38 cellular contexts compared by ENCODE assay signal in the genomic region with DNA sequence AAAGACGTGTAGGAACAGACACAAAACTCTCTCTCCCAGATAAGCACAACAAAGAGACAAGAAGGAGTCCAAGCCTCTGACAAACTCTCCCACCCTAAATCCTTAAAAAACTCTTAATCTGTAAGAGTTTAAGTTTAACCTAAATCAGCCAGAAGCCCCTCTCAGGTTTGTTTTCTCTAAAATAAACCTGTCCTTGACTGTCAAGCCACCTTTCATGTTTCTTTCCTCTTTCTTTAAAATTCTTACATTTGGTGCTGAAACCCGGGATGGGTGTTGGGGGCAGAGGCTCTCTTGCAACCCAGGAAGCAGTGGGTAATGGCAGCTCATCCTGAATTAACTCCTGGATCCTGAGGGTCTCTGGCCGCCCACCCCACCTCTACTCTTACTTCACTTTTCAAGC.
"Had no signal": no experiment of that assay in that cellular context is flagged by ENCODE, and none has a peak within 500 bp of the region (broad histone marks: within the 10 kb centered on the region; RNA-seq: fewer than 3 reads in every experiment).

No MANE protein-coding gene starts in this region.

- ATAC-seq: activated naive CD4-positive, alpha-beta T cell treated with anti-CD3 and anti-CD28 coated beads, Interleukin-2, amount 50 U/mL, for 72 hours; activated naive CD8-positive, alpha-beta T cell treated with anti-CD3 and anti-CD28 coated beads, Interleukin-2, amount 50 U/mL, for 24 hours; activated T-cell treated with anti-CD3 and anti-CD28 coated beads, Interleukin-2, amount 50 U/mL, for 4 hours; activated T-cell treated with anti-CD3 and anti-CD28 coated beads, Interleukin-2, amount 50 U/mL, for 72 hours; activated T-helper 17 cell treated with anti-CD3 and anti-CD28 coated beads, Interleukin-2, amount 50 U/mL, for 72 hours; body of pancreas had no signal

- H3K27ac ChIP-seq: adrenal gland, ascending aorta, body of pancreas, brain microvascular endothelial cell, breast epithelium, cardiac muscle cell had no signal

- H3K27me3 Mint-ChIP-seq: activated naive CD4-positive, alpha-beta T cell treated with anti-CD3 and anti-CD28 coated beads, Interleukin-2, amount 10 ng/mL, durations not matched to agents 7 days and 5 days; activated naive CD4-positive, alpha-beta T cell treated with anti-CD3 and anti-CD28 coated beads, Interleukin-2, amount 50 U/mL, for 24 hours; activated naive CD8-positive, alpha-beta T cell; activated naive CD8-positive, alpha-beta T cell treated with anti-CD3 and anti-CD28 coated beads for 36 hours; activated naive CD8-positive, alpha-beta T cell treated with anti-CD3 and anti-CD28 coated beads, Interleukin-2, amount 10 ng/mL, durations not matched to agents 7 days and 5 days; activated naive CD8-positive, alpha-beta T cell treated with anti-CD3 and anti-CD28 coated beads, Interleukin-2, amount 50 U/mL, for 24 hours; activated T-helper 17 cell treated with anti-CD3 and anti-CD28 coated beads, Interleukin-2, amount 50 U/mL, for 72 hours; brain; central memory CD8-positive, alpha-beta T cell had no signal

- H3K4me1 ChIP-seq: adrenal gland, ascending aorta, body of pancreas, breast epithelium had no signal

- H3K27ac Mint-ChIP-seq: activated naive CD4-positive, alpha-beta T cell treated with anti-CD3 and anti-CD28 coated beads for 36 hours; activated naive CD4-positive, alpha-beta T cell treated with anti-CD3 and anti-CD28 coated beads, Interleukin-2, amount 10 ng/mL, durations not matched to agents 7 days and 5 days; activated naive CD4-positive, alpha-beta T cell treated with anti-CD3 and anti-CD28 coated beads, Interleukin-2, amount 50 U/mL, for 24 hours; activated naive CD4-positive, alpha-beta T cell treated with anti-CD3 and anti-CD28 coated beads, Interleukin-2, amount 50 U/mL, for 72 hours; activated naive CD8-positive, alpha-beta T cell; activated naive CD8-positive, alpha-beta T cell treated with anti-CD3 and anti-CD28 coated beads for 36 hours; activated naive CD8-positive, alpha-beta T cell treated with anti-CD3 and anti-CD28 coated beads, Interleukin-2, amount 10 ng/mL, durations not matched to agents 7 days and 5 days; activated naive CD8-positive, alpha-beta T cell treated with anti-CD3 and anti-CD28 coated beads, Interleukin-2, amount 50 U/mL, for 24 hours; activated T-cell treated with anti-CD3 and anti-CD28 coated beads, Interleukin-2, amount 50 U/mL, for 24 hours; activated T-cell treated with anti-CD3 and anti-CD28 coated beads, Interleukin-2, amount 50 U/mL, for 72 hours; activated T-helper 1 cell treated with anti-CD3 and anti-CD28 coated beads, Interleukin-12 subunit alpha, Interleukin-12 subunit beta, Interleukin-2, Interleukin-4 antibody, amounts not matched to agents 30 ng/mL and 10 ng/mL and 1 ng/mL, durations not matched to agents 14 hours and 24 hours and 36 hours; activated T-helper 17 cell treated with anti-CD3 and anti-CD28 coated beads, Interleukin-2, amount 50 U/mL, for 72 hours; activated T-helper 2 cell treated with anti-CD3 and anti-CD28 coated beads, Interferon-gamma antibody, Interleukin-2, Interleukin-4, amounts not matched to agents 10 μg/mL and 5 μg/mL and 100 μg/mL, durations not matched to agents 14 hours and 24 hours and 36 hours; brain had no signal

- H3K27me3 ChIP-seq: adrenal gland, ascending aorta, body of pancreas, brain microvascular endothelial cell, cardiac muscle cell had no signal

- H3K36me3 ChIP-seq: adrenal gland, ascending aorta, brain microvascular endothelial cell, breast epithelium, cardiac muscle cell had no signal

- H3K4me1 Mint-ChIP-seq: activated naive CD4-positive, alpha-beta T cell treated with anti-CD3 and anti-CD28 coated beads, Interleukin-2, amount 10 ng/mL, durations not matched to agents 7 days and 5 days; activated naive CD4-positive, alpha-beta T cell treated with anti-CD3 and anti-CD28 coated beads, Interleukin-2, amount 50 U/mL, for 24 hours; activated naive CD8-positive, alpha-beta T cell treated with anti-CD3 and anti-CD28 coated beads for 36 hours; activated naive CD8-positive, alpha-beta T cell treated with anti-CD3 and anti-CD28 coated beads, Interleukin-2, amount 10 ng/mL, durations not matched to agents 7 days and 5 days; activated naive CD8-positive, alpha-beta T cell treated with anti-CD3 and anti-CD28 coated beads, Interleukin-2, amount 50 U/mL, for 24 hours; activated T-helper 17 cell treated with anti-CD3 and anti-CD28 coated beads, Interleukin-2, amount 50 U/mL, for 72 hours; brain; central memory CD8-positive, alpha-beta T cell had no signal

- H3K4me3 Mint-ChIP-seq: activated naive CD4-positive, alpha-beta T cell treated with anti-CD3 and anti-CD28 coated beads for 36 hours; activated naive CD4-positive, alpha-beta T cell treated with anti-CD3 and anti-CD28 coated beads, Interleukin-2, amount 10 ng/mL, durations not matched to agents 7 days and 5 days; activated naive CD4-positive, alpha-beta T cell treated with anti-CD3 and anti-CD28 coated beads, Interleukin-2, amount 50 U/mL, for 24 hours; activated naive CD8-positive, alpha-beta T cell; activated naive CD8-positive, alpha-beta T cell treated with anti-CD3 and anti-CD28 coated beads for 36 hours; activated naive CD8-positive, alpha-beta T cell treated with anti-CD3 and anti-CD28 coated beads, Interleukin-2, amount 10 ng/mL, durations not matched to agents 7 days and 5 days; activated naive CD8-positive, alpha-beta T cell treated with anti-CD3 and anti-CD28 coated beads, Interleukin-2, amount 50 U/mL, for 24 hours; activated T-cell treated with anti-CD3 and anti-CD28 coated beads, Interleukin-2, amount 50 U/mL, for 24 hours; activated T-cell treated with anti-CD3 and anti-CD28 coated beads, Interleukin-2, amount 50 U/mL, for 4 hours; activated T-cell treated with anti-CD3 and anti-CD28 coated beads, Interleukin-2, amount 50 U/mL, for 72 hours; activated T-helper 1 cell treated with anti-CD3 and anti-CD28 coated beads, Interleukin-12 subunit alpha, Interleukin-12 subunit beta, Interleukin-2, Interleukin-4 antibody, amounts not matched to agents 30 ng/mL and 10 ng/mL and 1 ng/mL, durations not matched to agents 14 hours and 24 hours and 36 hours; activated T-helper 17 cell treated with anti-CD3 and anti-CD28 coated beads, Interleukin-2, amount 50 U/mL, for 72 hours; brain; central memory CD8-positive, alpha-beta T cell had no signal

- H3K9me3 Mint-ChIP-seq: activated naive CD4-positive, alpha-beta T cell treated with anti-CD3 and anti-CD28 coated beads for 36 hours; activated naive CD4-positive, alpha-beta T cell treated with anti-CD3 and anti-CD28 coated beads, Interleukin-2, amount 50 U/mL, for 24 hours; activated naive CD4-positive, alpha-beta T cell treated with anti-CD3 and anti-CD28 coated beads, Interleukin-2, amount 50 U/mL, for 72 hours; activated naive CD8-positive, alpha-beta T cell treated with anti-CD3 and anti-CD28 coated beads, Interleukin-2, amount 10 ng/mL, durations not matched to agents 7 days and 5 days; activated naive CD8-positive, alpha-beta T cell treated with anti-CD3 and anti-CD28 coated beads, Interleukin-2, amount 50 U/mL, for 24 hours; activated T-cell treated with anti-CD3 and anti-CD28 coated beads, Interleukin-2, amount 50 U/mL, for 24 hours; activated T-cell treated with anti-CD3 and anti-CD28 coated beads, Interleukin-2, amount 50 U/mL, for 4 hours; activated T-helper 1 cell treated with anti-CD3 and anti-CD28 coated beads, Interleukin-12 subunit alpha, Interleukin-12 subunit beta, Interleukin-2, Interleukin-4 antibody, amounts not matched to agents 30 ng/mL and 10 ng/mL and 1 ng/mL, durations not matched to agents 14 hours and 24 hours and 36 hours; activated T-helper 17 cell treated with anti-CD3 and anti-CD28 coated beads, Interleukin-2, amount 50 U/mL, for 72 hours; activated T-helper 2 cell treated with anti-CD3 and anti-CD28 coated beads, Interferon-gamma antibody, Interleukin-2, Interleukin-4, amounts not matched to agents 10 μg/mL and 5 μg/mL and 100 μg/mL, durations not matched to agents 14 hours and 24 hours and 36 hours; central memory CD8-positive, alpha-beta T cell had no signal

- DNase-seq: activated effector memory CD4-positive, alpha-beta T cell treated with anti-CD3 and anti-CD28 coated beads, Interleukin-2, amount 50 U/mL, for 16 hours; activated effector memory CD4-positive, alpha-beta T cell treated with Interleukin-2 at 50 U/mL for 16 hours; activated gamma-delta T cell; activated gamma-delta T cell treated with Interleukin-2 at 50 U/mL for 16 hours; activated naive CD4-positive, alpha-beta T cell; activated naive CD4-positive, alpha-beta T cell treated with anti-CD3 and anti-CD28 coated beads for 36 hours; activated naive CD4-positive, alpha-beta T cell treated with anti-CD3 and anti-CD28 coated beads, Interleukin-2, amount 10 ng/mL, durations not matched to agents 7 days and 5 days; activated naive CD4-positive, alpha-beta T cell treated with anti-CD3 and anti-CD28 coated beads, Interleukin-2, amount 50 U/mL, for 16 hours; activated naive CD4-positive, alpha-beta T cell treated with Interleukin-2 at 50 U/mL for 16 hours; activated naive CD8-positive, alpha-beta T cell treated with anti-CD3 and anti-CD28 coated beads for 36 hours; activated naive CD8-positive, alpha-beta T cell treated with anti-CD3 and anti-CD28 coated beads, Interleukin-2, amount 10 ng/mL, durations not matched to agents 7 days and 5 days; activated naive CD8-positive, alpha-beta T cell treated with anti-CD3 and anti-CD28 coated beads, Interleukin-2, amount 50 U/mL, for 24 hours; activated T-cell treated with anti-CD3 and anti-CD28 coated beads, Interleukin-2, amount 50 U/mL, for 1 hour; activated T-cell treated with anti-CD3 and anti-CD28 coated beads, Interleukin-2, amount 50 U/mL, for 24 hours; activated T-cell treated with anti-CD3 and anti-CD28 coated beads, Interleukin-2, amount 50 U/mL, for 4 hours; activated T-cell treated with anti-CD3 and anti-CD28 coated beads, Interleukin-2, amount 50 U/mL, for 48 hours; activated T-cell treated with anti-CD3 and anti-CD28 coated beads, Interleukin-2, amount 50 U/mL, for 72 hours; adrenal gland; amniotic stem cell; amygdala; anterior cingulate cortex; aorta; body of pancreas; brain microvascular endothelial cell; caudate nucleus; central memory CD4-positive, alpha-beta T cell; cerebellar nuclear complex had no signal

- H3K36me3 Mint-ChIP-seq: activated naive CD4-positive, alpha-beta T cell treated with anti-CD3 and anti-CD28 coated beads, Interleukin-2, amount 10 ng/mL, durations not matched to agents 7 days and 5 days; activated naive CD4-positive, alpha-beta T cell treated with anti-CD3 and anti-CD28 coated beads, Interleukin-2, amount 50 U/mL, for 24 hours; activated naive CD4-positive, alpha-beta T cell treated with anti-CD3 and anti-CD28 coated beads, Interleukin-2, amount 50 U/mL, for 72 hours; activated naive CD8-positive, alpha-beta T cell; activated naive CD8-positive, alpha-beta T cell treated with anti-CD3 and anti-CD28 coated beads for 36 hours; activated naive CD8-positive, alpha-beta T cell treated with anti-CD3 and anti-CD28 coated beads, Interleukin-2, amount 10 ng/mL, durations not matched to agents 7 days and 5 days; brain had no signal

- H3K4me3 ChIP-seq: adrenal gland, ascending aorta, body of pancreas, breast epithelium, cardiac muscle cell had no signal

- H3K9me3 ChIP-seq: adrenal gland, ascending aorta, body of pancreas had no signal
